In the genomic region with DNA sequence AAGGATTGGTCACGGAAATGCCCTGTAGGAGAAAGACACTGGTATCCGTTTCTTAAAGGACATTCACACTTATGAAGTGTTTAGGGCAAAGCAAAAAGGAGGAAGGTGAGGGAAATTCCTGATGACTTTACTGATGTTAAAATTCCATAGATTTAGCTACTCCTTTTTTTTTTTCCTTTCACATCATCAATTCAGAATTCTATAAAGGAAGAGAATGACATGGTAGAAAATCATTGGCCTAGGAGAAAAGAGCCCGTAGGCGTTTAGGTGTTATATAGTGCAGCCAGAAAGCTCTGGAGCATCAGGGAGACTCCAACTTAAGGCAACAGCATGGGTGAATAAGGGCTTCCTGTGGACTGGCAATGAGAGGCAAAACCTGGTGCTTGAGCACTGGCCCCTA, we compare ENCODE assay signal across 9 cellular contexts. TPM values are rescaled to one million over a fixed set of nuclear protein-coding genes. Genes with fewer than 3 reads are reported as not detected.
DNase-seq lines count a peak whose midpoint lies in the region; ATAC-seq and TF ChIP-seq lines count a peak whose summit lies in the region.
"Had no signal": no experiment of that assay in that cellular context is flagged by ENCODE, and none has a peak within 500 bp of the region (broad histone marks: within the 10 kb centered on the region; RNA-seq: fewer than 3 reads in every experiment).

Gene TSLP (plus strand): TSS at position 301 of the 400 bp plus-strand sequence. CDS start 178 bp downstream, outside the sequence.

- H3K4me1 ChIP-seq in psoas muscle, result peaks cover 6% of the 10 kb centered on the region

- WGBS in psoas muscle, 3 donors, result 82 to 94% (median 85%) methylated on average over 4 of the region's 4 CpGs

- intact Hi-C loops in psoas muscle (cut with DNase I), result loop anchor here in 1 of 2 donors (10.0 kb wide), 1 partner anchor 307 kb away; no protein-coding TSS in a partner anchor

- DNase-seq in DMS 273 (lab: John Stamatoyannopoulos, UW; ENCODE audit: unreplicated experiment) (peak; percentile 12), DMS 273 treated with DMSO at 0.1 percent for 48 hours (lab: John Stamatoyannopoulos, UW) (no peak), T-helper 17 cell (no peak), fibroblast of mammary gland (ENCODE audit: low read depth) (no peak), psoas muscle (no peak), SIG-M5 (lab: John Stamatoyannopoulos, UW) (no peak)
- no peak for DNase-seq in NK-92 treated with Interleukin-12 subunit alpha and Interleukin-12 subunit beta, amount 100 ng/mL, for 24 hours (lab: John Stamatoyannopoulos, UW)
- DNase-seq: GOT3 had no signal

- peaks cover 24% of the 10 kb centered on the region for H3K4me1 Mint-ChIP-seq in T-helper 17 cell

- H3K9me3 ChIP-seq in T-helper 17 cell (ENCODE audit: control insufficient read depth, low read length, poor library complexity, severe bottlenecking), result no peaks in the 10 kb centered on the region
- no peaks in the 10 kb centered on the region for H3K9me3 ChIP-seq in psoas muscle

- H3K27ac Mint-ChIP-seq in T-helper 17 cell, result no peak within 1 kb of the TSS

- H3K27ac ChIP-seq in psoas muscle, result no peak within 1 kb of the TSS

- H3K27me3 ChIP-seq in psoas muscle (ENCODE audit: insufficient read depth in 3 of 3, low read length in 2 of 3), result peaks cover 0 to 38% (median 3%) of the 10 kb centered on the region in 3 donors

- peaks cover 0 to 5% of the 10 kb centered on the region in 2 donors for H3K36me3 ChIP-seq in psoas muscle (ENCODE audit: insufficient read depth in 1 of 2, low read depth in 1 of 2)

- H3K4me3 Mint-ChIP-seq in T-helper 17 cell, result peak within 1 kb of the TSS; percentile 97

- TF ChIP-seq CTCF in fibroblast of mammary gland (conservative IDR thresholded peaks at IDR 0.05; ENCODE audit: control insufficient read depth, insufficient read depth, low read depth, low read length) (no peak), psoas muscle (IDR thresholded peaks at IDR 0.05) (no peak)

- ATAC-seq in T-helper 17 cell (no peak), psoas muscle (no peak), GM21723 (IDR thresholded peaks at IDR 0.05; ENCODE audit: unreplicated experiment) (no peak)

- H3K36me3 Mint-ChIP-seq in T-helper 17 cell (ENCODE audit: low read depth), result peaks cover 7% of the 10 kb centered on the region

- H3K4me3 ChIP-seq in fibroblast of mammary gland (ENCODE audit: control insufficient read depth, low read depth, low read length) (peak within 1 kb of the TSS; percentile 25), psoas muscle (peak within 1 kb of the TSS; percentile 78)

- H3K27me3 Mint-ChIP-seq in T-helper 17 cell, result peaks cover 93% of the 10 kb centered on the region

RNA-seq across cellular contexts. Expression of gene TSLP, which starts in this region (rescaled TPM):
- total RNA-seq in T-helper 17 cell, result not detected
- 1 to 10 TPM in 1 of 4 donors, under 1 TPM in 3; 0.42 to 1.1 (median 0.78) TPM for total RNA-seq in psoas muscle
- polyA plus RNA-seq in psoas muscle, result 1 to 10 TPM in 2 of 3 donors, under 1 TPM in 1; 0.61 to 2.4 (median 1.6) TPM
